16 cellular contexts compared by ENCODE assay signal in the genomic region with DNA sequence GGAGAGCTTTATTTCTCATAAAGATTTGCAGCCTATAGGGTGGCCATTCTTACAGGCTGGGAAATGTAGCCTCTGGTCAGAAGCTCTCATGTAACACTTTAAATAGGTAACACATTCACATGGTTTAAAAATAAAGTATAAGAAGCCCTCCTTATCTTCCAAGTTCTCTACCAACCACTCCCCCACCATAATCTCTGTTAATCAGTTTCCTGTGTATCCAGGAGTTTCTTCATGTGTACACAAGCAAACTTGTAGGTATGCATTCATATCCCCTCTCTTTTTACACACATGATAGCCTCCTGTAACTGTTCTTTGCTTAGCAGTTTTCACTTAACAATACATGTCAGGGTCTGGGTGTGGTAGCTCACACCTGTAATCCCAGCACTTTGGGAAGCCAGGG. TPM values are rescaled to one million over a fixed set of nuclear protein-coding genes. Genes with fewer than 3 reads are reported as not detected.
A peak's percentile ranks its signal among the peaks of the same experiment; 100 is the strongest.
DNase-seq lines count a peak whose midpoint lies in the region; ATAC-seq and TF ChIP-seq lines count a peak whose summit lies in the region.
"Had no signal": no experiment of that assay in that cellular context is flagged by ENCODE, and none has a peak within 500 bp of the region (broad histone marks: within the 10 kb centered on the region; RNA-seq: fewer than 3 reads in every experiment).

No MANE protein-coding gene starts in this region.

- H3K9me2 ChIP-seq in GM23338 (ENCODE audit: insufficient read depth) = no peaks in the 10 kb centered on the region

- H3K4me2 ChIP-seq in GM23338 (no peak overlapping the region), mesenchymal stem cell (ENCODE audit: low read length, poor library complexity, severe bottlenecking) (no peak overlapping the region)
- H3K4me2 ChIP-seq: A549 had no signal

- ATAC-seq in GM23338 (no peak), upper lobe of right lung (no peak)
- ATAC-seq: A549 had no signal

- H3K27ac Mint-ChIP-seq in GM23338 (no peak overlapping the region), chondrocyte (ENCODE audit: unreplicated experiment) (peak overlapping the region; percentile 34)
- H3K27ac Mint-ChIP-seq: CD4-positive, alpha-beta T cell had no signal

- no peak overlapping the region for H4K8ac ChIP-seq in mesenchymal stem cell (ENCODE audit: low read length)

- H3K9ac ChIP-seq in mesenchymal stem cell (ENCODE audit: low read length) = no peak overlapping the region
- H3K9ac ChIP-seq: GM23248 had no signal

- H3K4me1 ChIP-seq in GM23338 (ENCODE audit: insufficient read depth) (peaks cover 11% of the 10 kb centered on the region), mesenchymal stem cell (ENCODE audit: control insufficient read depth, insufficient read depth, low read depth, low read length) (peaks cover 9% of the 10 kb centered on the region), upper lobe of right lung (peaks cover 7% of the 10 kb centered on the region)
- H3K4me1 ChIP-seq: Caco-2 had no signal

- H2BK15ac ChIP-seq in mesenchymal stem cell (ENCODE audit: low read depth, poor library complexity, severe bottlenecking) = no peak overlapping the region

- H4K91ac ChIP-seq in mesenchymal stem cell (ENCODE audit: low read length) = no peak overlapping the region

- no peak for TF ChIP-seq CTCF in GM23338 (conservative IDR thresholded peaks at IDR 0.05; ENCODE audit: low read depth in 2 of 2)
- no peak for TF ChIP-seq CTCF in chondrocyte (IDR thresholded peaks at IDR 0.05)
- TF ChIP-seq CTCF in upper lobe of right lung (IDR thresholded peaks at IDR 0.05) = no peak

- H3K27me3 Mint-ChIP-seq in GM23338 (ENCODE audit: insufficient read depth, low read depth, poor library complexity) = peaks cover 3% of the 10 kb centered on the region
- no peaks in the 10 kb centered on the region for H3K27me3 Mint-ChIP-seq in chondrocyte (ENCODE audit: low read depth)
- H3K27me3 Mint-ChIP-seq: CD4-positive, alpha-beta T cell had no signal

- no peak for DNase-seq in GM23338 (ENCODE audit: low spot score)
- peak; percentile 83 for DNase-seq in NCI-H82 (lab: John Stamatoyannopoulos, UW)
- no peak for DNase-seq in chondrocyte (ENCODE audit: low spot score)
- DNase-seq in mesenchymal stem cell = no peak
- no peak for DNase-seq in pons (ENCODE audit: low spot score)
- no peak for DNase-seq in upper lobe of right lung
- no peak for DNase-seq in amygdala (lab: John Stamatoyannopoulos, UW)
- DNase-seq: AML-193; Caco-2; CD4-positive, alpha-beta T cell; GM23248; HCEC 1CT; HFFc6 had no signal

- H3K36me3 ChIP-seq in GM23338 (ENCODE audit: insufficient read depth) (no peaks in the 10 kb centered on the region), mesenchymal stem cell (ENCODE audit: control insufficient read depth in 1 of 2, insufficient read depth in 2 of 2, low read depth in 1 of 2, low read length in 2 of 2) (no peaks in the 10 kb centered on the region), upper lobe of right lung (no peaks in the 10 kb centered on the region)

- no peaks in the 10 kb centered on the region for H4K20me1 ChIP-seq in GM23338 (replicated peaks; ENCODE audit: insufficient read depth)

- H3K9me3 ChIP-seq in mesenchymal stem cell (ENCODE audit: control insufficient read depth, low read length) = no peaks in the 10 kb centered on the region
- no peaks in the 10 kb centered on the region for H3K9me3 ChIP-seq in upper lobe of right lung
- H3K9me3 ChIP-seq: A549, Caco-2 had no signal

- no peaks in the 10 kb centered on the region for H3K27me3 ChIP-seq in GM23338 (ENCODE audit: insufficient read depth)
- H3K27me3 ChIP-seq in mesenchymal stem cell (ENCODE audit: control insufficient read depth in 1 of 2, insufficient read depth in 1 of 2, low read length in 2 of 2) = no peaks in the 10 kb centered on the region
- H3K27me3 ChIP-seq in upper lobe of right lung = no peaks in the 10 kb centered on the region

- intact Hi-C loops in upper lobe of right lung (cut with DNase I) = no loop called here

- no peaks in the 10 kb centered on the region for H3F3A ChIP-seq in GM23338 (replicated peaks; ENCODE audit: low read depth)

- H3K23ac ChIP-seq in mesenchymal stem cell (ENCODE audit: low read length in 2 of 2) = no peak overlapping the region

- no peak overlapping the region for H2BK120ac ChIP-seq in mesenchymal stem cell (ENCODE audit: low read depth, low read length)

- H2BK12ac ChIP-seq in mesenchymal stem cell (ENCODE audit: low read length in 2 of 2) = no peak overlapping the region

- H2AK5ac ChIP-seq in mesenchymal stem cell (ENCODE audit: low read length, severe bottlenecking) = peak overlapping the region; percentile 83

- H3K9me3 Mint-ChIP-seq in GM23338 (no peaks in the 10 kb centered on the region), chondrocyte (ENCODE audit: low read depth) (peaks cover 4% of the 10 kb centered on the region)
- H3K9me3 Mint-ChIP-seq: CD4-positive, alpha-beta T cell had no signal

- no peak overlapping the region for H3K4me3 ChIP-seq in GM23338
- H3K4me3 ChIP-seq in mesenchymal stem cell (ENCODE audit: insufficient read depth in 1 of 2, low read depth in 1 of 2, low read length in 2 of 2) = no peak overlapping the region
- H3K4me3 ChIP-seq in upper lobe of right lung = no peak overlapping the region
- H3K4me3 ChIP-seq: A549, GM23248 had no signal

- H3K36me3 Mint-ChIP-seq in GM23338 (ENCODE audit: low read depth) = no peaks in the 10 kb centered on the region
- no peaks in the 10 kb centered on the region for H3K36me3 Mint-ChIP-seq in chondrocyte (ENCODE audit: low read depth)

- no peak overlapping the region for H3K14ac ChIP-seq in mesenchymal stem cell (ENCODE audit: low read length in 2 of 2)

- no peaks in the 10 kb centered on the region for H3K79me1 ChIP-seq in mesenchymal stem cell (replicated peaks; ENCODE audit: low read length, poor library complexity, severe bottlenecking)

- no peak overlapping the region for H3K4me3 Mint-ChIP-seq in GM23338
- no peak overlapping the region for H3K4me3 Mint-ChIP-seq in chondrocyte (ENCODE audit: unreplicated experiment)
- H3K4me3 Mint-ChIP-seq: CD4-positive, alpha-beta T cell had no signal

- H2AFZ ChIP-seq in GM23338 (peak overlapping the region; percentile 38; the same call in 1 of the 2 replicates), mesenchymal stem cell (ENCODE audit: low read depth, low read length) (no peak overlapping the region)
- H2AFZ ChIP-seq: GM23248 had no signal

- H2BK5ac ChIP-seq in mesenchymal stem cell (ENCODE audit: low read depth, low read length, poor library complexity, severe bottlenecking) = no peak overlapping the region

- H3K79me2 ChIP-seq in GM23338 (replicated peaks; ENCODE audit: insufficient read depth) = no peaks in the 10 kb centered on the region

- no peak overlapping the region for H3K18ac ChIP-seq in mesenchymal stem cell (ENCODE audit: low read depth in 1 of 2, low read length in 2 of 2)

- H3K27ac ChIP-seq in GM23338 (ENCODE audit: low read depth) = no peak overlapping the region
- peak overlapping the region; percentile 60 for H3K27ac ChIP-seq in mesenchymal stem cell (ENCODE audit: low read length, poor library complexity, severe bottlenecking)
- no peak overlapping the region for H3K27ac ChIP-seq in upper lobe of right lung
- H3K27ac ChIP-seq: 22Rv1, A549, C4-2B had no signal

- H3K4ac ChIP-seq in mesenchymal stem cell (ENCODE audit: low read depth in 1 of 2, low read length in 2 of 2) = no peak overlapping the region

- H3K4me1 Mint-ChIP-seq in GM23338 = peaks cover 12% of the 10 kb centered on the region
- peaks cover 26% of the 10 kb centered on the region for H3K4me1 Mint-ChIP-seq in chondrocyte (ENCODE audit: low read depth)

TF ChIP-seq in GM23338, 12 proteins besides CTCF, POLR2A, EP300 and RAD21:
- no peak for TF ChIP-seq JUNB (IDR thresholded peaks at IDR 0.05; ENCODE audit: unreplicated experiment)

RNA-seq across cellular contexts. Expression of a gene that starts 4.9 kb away (rescaled TPM):
- total RNA-seq in GM23338 (2014; rRNA removed; shearing (Covaris generic)) = 227 and 271 TPM in 2 replicates
- 1,567 and 1,890 TPM in 2 replicates for polyA plus RNA-seq in GM23338 (2016; fragmentation: Nextera tagmentation; extraction: Ambion mirVana)
- total RNA-seq in chondrocyte = 111 to 156 TPM (median 152 TPM) in 3 replicates
- 158 TPM for polyA plus RNA-seq in mesenchymal stem cell (2013, experiment 1 of 2)
- 158 TPM for polyA plus RNA-seq in mesenchymal stem cell (2013, experiment 2 of 2)
- total RNA-seq in upper lobe of right lung = 42.5 TPM

RNA-seq across cellular contexts. Expression of a gene that starts 35.7 kb away (rescaled TPM):
- 5.2 and 5.5 TPM in 2 replicates for total RNA-seq in GM23338 (2014; rRNA removed; shearing (Covaris generic))
- polyA plus RNA-seq in GM23338 (2016; fragmentation: Nextera tagmentation; extraction: Ambion mirVana) = 4.0 and 4.2 TPM in 2 replicates
- 13.4 to 15.1 TPM (median 14.5 TPM) in 3 replicates for total RNA-seq in chondrocyte
- polyA plus RNA-seq in mesenchymal stem cell (2013, experiment 1 of 2) = 10.5 TPM
- 10.0 TPM for polyA plus RNA-seq in mesenchymal stem cell (2013, experiment 2 of 2)
- 10.8 TPM for total RNA-seq in upper lobe of right lung

RNA-seq across cellular contexts. Expression of a gene that starts 51.9 kb away (rescaled TPM):
- total RNA-seq in GM23338 (2014; rRNA removed; shearing (Covaris generic)) = 20.9 and 24.1 TPM in 2 replicates
- polyA plus RNA-seq in GM23338 (2016; fragmentation: Nextera tagmentation; extraction: Ambion mirVana) = 21.2 and 21.9 TPM in 2 replicates
- total RNA-seq in chondrocyte (0.80 to 2.9 TPM (median 1.2 TPM) in 3 replicates), upper lobe of right lung (not detected)
- 0.73 TPM for polyA plus RNA-seq in mesenchymal stem cell (2013, experiment 1 of 2)
- polyA plus RNA-seq in mesenchymal stem cell (2013, experiment 2 of 2) = 0.89 TPM
- total RNA-seq: CD4-positive, alpha-beta T cell had no signal
